In genomic region chr18:1018211-1018651, GRCh38 we compare ENCODE assay signal across 14 cellular contexts.
DNase-seq lines count a peak whose midpoint lies in the region; ATAC-seq and TF ChIP-seq lines count a peak whose summit lies in the region.
"Had no signal": no experiment of that assay in that cellular context is flagged by ENCODE, and none has a peak within 500 bp of the region (broad histone marks: within the 10 kb centered on the region; RNA-seq: fewer than 3 reads in every experiment).

No MANE protein-coding gene starts in this region.

- H3K4me3 ChIP-seq in choroid plexus epithelial cell (ENCODE audit: low read depth, low read length), result no peak overlapping the region
- no peak overlapping the region for H3K4me3 ChIP-seq in retinal pigment epithelial cell (ENCODE audit: low read length)
- H3K4me3 ChIP-seq: skin epidermis had no signal

- ATAC-seq in HG03378 (IDR thresholded peaks at IDR 0.05; ENCODE audit: unreplicated experiment), result no peak
- no peak for ATAC-seq in HG02759 (IDR thresholded peaks at IDR 0.05; ENCODE audit: unreplicated experiment)
- ATAC-seq: activated CD8-positive, alpha-beta T cell treated with anti-CD3 and anti-CD28 coated beads, Interleukin-2, amount 10 ng/mL, durations not matched to agents 7 days and 5 days had no signal

- TF ChIP-seq CTCF in choroid plexus epithelial cell (conservative IDR thresholded peaks at IDR 0.05; ENCODE audit: low read depth, low read length), result no peak
- no peak for TF ChIP-seq CTCF in retinal pigment epithelial cell (conservative IDR thresholded peaks at IDR 0.05; ENCODE audit: low read depth, low read length)

- DNase-seq in DMS53 (lab: John Stamatoyannopoulos, UW) (peak; percentile 28), DMS53 treated with DMSO at 0.1 percent for 48 hours (lab: John Stamatoyannopoulos, UW; ENCODE audit: unreplicated experiment) (no peak), NCI-H2171 treated with DMSO at 0.1 percent for 48 hours (lab: John Stamatoyannopoulos, UW) (peak; percentile 88), choroid plexus epithelial cell (ENCODE audit: low read depth) (peak; percentile 15), retinal pigment epithelial cell (ENCODE audit: low read depth) (peak; percentile 59), AML-193 (lab: John Stamatoyannopoulos, UW) (no peak)
- DNase-seq: activated CD8-positive, alpha-beta T cell treated with anti-CD3 and anti-CD28 coated beads, Interleukin-2, amount 10 ng/mL, durations not matched to agents 7 days and 5 days; activated naive CD4-positive, alpha-beta T cell; DMS153; HCEC 1CT; islet precursor cell had no signal

Comparison
In these comparisons a context has a peak if more than half of its experiments do, and no peak if none do; other contexts are left out.
1. DNase-seq: peak in DMS53 (single experiment), NCI-H2171 treated with DMSO at 0.1 percent for 48 hours (single experiment), choroid plexus epithelial cell (single experiment) and retinal pigment epithelial cell (single experiment); none in DMS53 treated with DMSO at 0.1 percent for 48 hours (single experiment) and AML-193 (0 of 2).